ENCODE assay signal across 11 cellular contexts in the genomic region with DNA sequence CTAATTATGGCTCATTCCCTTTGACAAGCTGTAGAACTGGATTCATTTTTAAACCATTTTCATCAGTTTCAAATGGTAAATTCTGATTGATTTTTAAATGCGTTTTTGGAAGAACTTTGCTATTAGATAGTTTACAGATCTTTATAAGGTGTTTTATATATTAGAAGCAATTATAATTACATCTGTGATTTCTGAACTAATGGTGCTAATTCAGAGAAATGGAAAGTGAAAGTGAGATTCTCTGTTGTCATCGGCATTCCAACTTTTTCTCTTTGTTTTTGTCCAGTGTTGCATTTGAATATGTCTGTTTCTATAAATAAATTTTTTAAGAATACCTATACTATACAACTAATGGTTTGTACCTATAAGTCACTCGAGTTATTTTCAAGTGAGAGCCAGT.
DNase-seq lines count a peak whose midpoint lies in the region; ATAC-seq, FAIRE-seq and TF ChIP-seq lines count a peak whose summit lies in the region.
"Had no signal": no experiment of that assay in that cellular context is flagged by ENCODE, and none has a peak within 500 bp of the region (broad histone marks: within the 10 kb centered on the region; RNA-seq: fewer than 3 reads in every experiment).

No MANE protein-coding gene starts in this region.

- H3K27me3 Mint-ChIP-seq in naive thymus-derived CD4-positive, alpha-beta T cell: peaks cover 0 to 2% (median 0%) of the 10 kb centered on the region in 5 donors

- intact Hi-C loops in naive thymus-derived CD4-positive, alpha-beta T cell (cut with micrococcal nuclease): loop anchor here (1.0 to 2.0 kb wide), 2 partner anchors 17 to 27 kb away; no protein-coding TSS in a partner anchor

- no peaks in the 10 kb centered on the region for H3F3A ChIP-seq in Loucy (ENCODE audit: low read depth)

- H3K36me3 ChIP-seq in ACC112 (ENCODE audit: insufficient read depth, low read length) (no peaks in the 10 kb centered on the region), Loucy (ENCODE audit: insufficient read depth, low read length) (peaks cover 33% of the 10 kb centered on the region; the same call in 1 of the 2 replicates)
- H3K36me3 ChIP-seq in naive thymus-derived CD4-positive, alpha-beta T cell (ENCODE audit: control insufficient read depth in 2 of 3, insufficient read depth in 3 of 3, low read length in 3 of 3): peaks cover 0 to 35% (median 0%) of the 10 kb centered on the region in 3 experiments

- H3K27me3 ChIP-seq in ACC112 (ENCODE audit: insufficient read depth, low read length) (no peaks in the 10 kb centered on the region), Loucy (ENCODE audit: insufficient read depth, low read length, poor library complexity, severe bottlenecking) (no peaks in the 10 kb centered on the region)
- no peaks in the 10 kb centered on the region for H3K27me3 ChIP-seq in naive thymus-derived CD4-positive, alpha-beta T cell (ENCODE audit: control insufficient read depth in 2 of 2, insufficient read depth in 2 of 2, low read length in 2 of 2)

- H3K4me1 ChIP-seq in ACC112 (ENCODE audit: control insufficient read depth, insufficient read depth, low read length, unreplicated experiment) (peaks cover 9% of the 10 kb centered on the region), Loucy (ENCODE audit: insufficient read depth, low read length, poor library complexity, severe bottlenecking) (peaks cover 14% of the 10 kb centered on the region)
- peaks cover 0 to 4% of the 10 kb centered on the region in 2 donors for H3K4me1 ChIP-seq in naive thymus-derived CD4-positive, alpha-beta T cell (ENCODE audit: control insufficient read depth in 2 of 2, insufficient read depth in 2 of 2, low read length in 2 of 2)

- no peaks in the 10 kb centered on the region for H3K9me3 ChIP-seq in Loucy (ENCODE audit: insufficient read depth, low read depth, low read length)
- H3K9me3 ChIP-seq in naive thymus-derived CD4-positive, alpha-beta T cell (ENCODE audit: control insufficient read depth in 2 of 3, low read length in 3 of 3): no peaks in the 10 kb centered on the region

- DNase-seq in naive thymus-derived CD4-positive, alpha-beta T cell: no peak
- no peak for DNase-seq in D341Med (ENCODE audit: low spot score)
- DNase-seq in nucleus accumbens (lab: John Stamatoyannopoulos, UW): no peak
- no peak for DNase-seq in middle frontal gyrus (ENCODE audit: extremely low spot score, low spot score)
- no peak for DNase-seq in NCI-H446 (lab: John Stamatoyannopoulos, UW)
- DNase-seq: activated CD4-positive, CD25-positive, alpha-beta regulatory T cell treated with anti-CD3 and anti-CD28 coated beads, Interleukin-2, amount 50 U/mL, for 72 hours; DMS79 treated with DMSO at 0.1 percent for 48 hours; NCI-H524 treated with DMSO at 0.1 percent for 48 hours had no signal

- H3K4me2 ChIP-seq in Loucy (ENCODE audit: low read depth, low read length, poor library complexity, severe bottlenecking): no peak overlapping the region

- FAIRE-seq in colon (lab: Jason Lieb, UNC): peak; percentile 47

- H2AFZ ChIP-seq in ACC112 (ENCODE audit: low read length, unreplicated experiment) (peak overlapping the region; percentile 98), Loucy (ENCODE audit: low read length) (no peak overlapping the region)

- peaks cover 6 to 48% (median 34%) of the 10 kb centered on the region in 7 donors for H3K4me1 Mint-ChIP-seq in naive thymus-derived CD4-positive, alpha-beta T cell

- no peak for TF ChIP-seq CTCF in Loucy (conservative IDR thresholded peaks at IDR 0.05; ENCODE audit: low read length)

- H4K20me1 ChIP-seq in Loucy (ENCODE audit: insufficient read depth, low read length, poor library complexity, severe bottlenecking): no peaks in the 10 kb centered on the region

- H3K9ac ChIP-seq in Loucy (ENCODE audit: low read depth, low read length, poor library complexity, severe bottlenecking): peak overlapping the region; percentile 10

- H3K27ac Mint-ChIP-seq in naive thymus-derived CD4-positive, alpha-beta T cell: peak overlapping the region; percentile 65 to 99 (median 91)

- H3K36me3 Mint-ChIP-seq in naive thymus-derived CD4-positive, alpha-beta T cell: peaks cover 17 to 46% (median 38%) of the 10 kb centered on the region in 5 donors

- H3K9me2 ChIP-seq in Loucy (replicated peaks; ENCODE audit: low read depth, low read length): no peaks in the 10 kb centered on the region

- CTCF ChIA-PET in naive thymus-derived CD4-positive, alpha-beta T cell (lab: Charles Lee): interaction anchor here (0.6 to 1.8 kb wide), 5 partner anchors 8 to 581 kb away, joined by 3 to 9 read pairs (median 6); partner anchors contain the start of gene PXYLP1

- no peak for ATAC-seq in naive thymus-derived CD4-positive, alpha-beta T cell

- H3K4me3 ChIP-seq in ACC112 (ENCODE audit: low read depth, low read length) (peak overlapping the region; percentile 78), Loucy (ENCODE audit: low read length, poor library complexity, severe bottlenecking) (no peak overlapping the region)
- H3K4me3 ChIP-seq in naive thymus-derived CD4-positive, alpha-beta T cell (ENCODE audit: low read length): peak overlapping the region; percentile 40

- H3K27ac ChIP-seq in ACC112 (ENCODE audit: low read depth, low read length): peak overlapping the region; percentile 88
- H3K27ac ChIP-seq in naive thymus-derived CD4-positive, alpha-beta T cell (ENCODE audit: low read depth, low read length): peak overlapping the region; percentile 65

- H3K79me2 ChIP-seq in ACC112 (ENCODE audit: control insufficient read depth, insufficient read depth, low read length, unreplicated experiment) (no peaks in the 10 kb centered on the region), Loucy (ENCODE audit: insufficient read depth, low read length) (no peaks in the 10 kb centered on the region)

- peaks cover 0 to 7% (median 3%) of the 10 kb centered on the region in 11 donors for H3K9me3 Mint-ChIP-seq in naive thymus-derived CD4-positive, alpha-beta T cell

- POLR2A ChIA-PET in naive thymus-derived CD4-positive, alpha-beta T cell (lab: Charles Lee): interaction anchor here (0.9 to 2.3 kb wide), 8 partner anchors 9 to 63 kb away, joined by 3 to 9 read pairs (median 6); partner anchors contain the start of gene PXYLP1

- peak overlapping the region; percentile 51 to 87 (median 78) for H3K4me3 Mint-ChIP-seq in naive thymus-derived CD4-positive, alpha-beta T cell
